Comparison of ENCODE assay signal across 11 cellular contexts in genomic region chr4:176927664-176928063, GRCh38.
DNase-seq lines count a peak whose midpoint lies in the region.
"Had no signal": no experiment of that assay in that cellular context is flagged by ENCODE, and none has a peak within 500 bp of the region (broad histone marks: within the 10 kb centered on the region; RNA-seq: fewer than 3 reads in every experiment).

No MANE protein-coding gene starts in this region.

- DNase-seq in EL (peak; percentile 92), RPMI7951 (ENCODE audit: low read depth) (peak; percentile 82), epithelial cell of prostate (ENCODE audit: low read depth, low spot score) (peak; percentile 33), renal cortical epithelial cell (ENCODE audit: low read depth) (peak; percentile 66), ureter (ENCODE audit: low spot score) (no peak), ecto neural progenitor cell (ENCODE audit: low spot score) (no peak), epidermal melanocyte (ENCODE audit: insufficient read length, low spot score) (no peak)
- DNase-seq in stimulated activated CD4-positive, alpha-beta T cell treated with anti-CD3 and anti-CD28 coated beads, Interleukin-2, amount 100 ng/mL, for 24 hours: no peak
- DNase-seq: activated naive CD8-positive, alpha-beta T cell treated with anti-CD3 and anti-CD28 coated beads for 36 hours; effector CD8-positive, alpha-beta T cell; OCI-M1 had no signal

- H3K27ac ChIP-seq in epithelial cell of prostate: no peak overlapping the region

Comparison
In these comparisons a context has a peak if more than half of its experiments do, and no peak if none do; other contexts are left out.
1. DNase-seq: peak in EL (single experiment), RPMI7951 (single experiment), epithelial cell of prostate (single experiment) and renal cortical epithelial cell (single experiment); none in ureter (single experiment), ecto neural progenitor cell (single experiment), epidermal melanocyte (single experiment) and stimulated activated CD4-positive, alpha-beta T cell treated with anti-CD3 and anti-CD28 coated beads, Interleukin-2, amount 100 ng/mL, for 24 hours (0 of 2).